In the genomic region with DNA sequence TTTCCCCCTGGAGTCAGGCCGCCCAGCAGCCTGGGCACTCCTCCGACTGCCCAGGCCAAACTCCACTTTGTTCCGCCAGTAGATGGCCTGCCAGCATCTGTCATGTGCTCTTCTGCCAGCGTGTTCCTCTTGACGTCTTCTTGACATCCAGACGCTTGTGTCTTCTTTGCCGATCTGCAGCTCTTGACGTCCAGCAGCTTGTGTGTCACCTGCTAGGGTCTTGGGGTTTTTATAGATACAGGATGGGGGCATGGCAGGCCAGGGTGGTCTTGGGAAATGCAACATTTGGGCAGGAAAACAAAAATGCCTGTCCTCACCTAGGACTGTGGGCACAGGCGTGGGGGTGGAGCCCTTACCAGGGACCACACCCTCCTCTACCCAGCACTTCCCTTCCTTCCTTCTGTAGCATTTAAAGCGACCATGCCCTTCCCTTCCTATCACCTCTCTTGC, we compare ENCODE assay signal across 9 cellular contexts.
DNase-seq lines count a peak whose midpoint lies in the region; ATAC-seq and TF ChIP-seq lines count a peak whose summit lies in the region.
"Had no signal": no experiment of that assay in that cellular context is flagged by ENCODE, and none has a peak within 500 bp of the region (broad histone marks: within the 10 kb centered on the region; RNA-seq: fewer than 3 reads in every experiment).

No MANE protein-coding gene starts in this region.

- no peak overlapping the region for H3K4me3 ChIP-seq in CD8-positive, alpha-beta memory T cell (ENCODE audit: low read length)

- H3K27me3 Mint-ChIP-seq in CD8-positive, alpha-beta memory T cell: peaks cover 0 to 2% of the 10 kb centered on the region in 2 donors
- H3K27me3 Mint-ChIP-seq in naive B cell: peaks cover 0 to 7% (median 0%) of the 10 kb centered on the region in 3 donors

- peaks cover 12 to 16% (median 14%) of the 10 kb centered on the region in 3 donors for H3K4me1 Mint-ChIP-seq in CD8-positive, alpha-beta memory T cell
- peaks cover 8 to 12% (median 10%) of the 10 kb centered on the region in 3 donors for H3K4me1 Mint-ChIP-seq in naive B cell

- no peaks in the 10 kb centered on the region for H3K36me3 ChIP-seq in CD8-positive, alpha-beta memory T cell (ENCODE audit: insufficient read depth, low read length)

- H3K4me1 ChIP-seq in CD8-positive, alpha-beta memory T cell (ENCODE audit: insufficient read depth, low read length): peaks cover 11% of the 10 kb centered on the region

- no peaks in the 10 kb centered on the region for H3K9me3 Mint-ChIP-seq in CD8-positive, alpha-beta memory T cell
- H3K9me3 Mint-ChIP-seq in naive B cell: no peaks in the 10 kb centered on the region

- no peak for TF ChIP-seq CTCF in GM10248 (IDR thresholded peaks at IDR 0.05; ENCODE audit: control extremely low read depth, extremely low read depth, low read depth, missing control alignments)

- POLR2A ChIA-PET in CD8-positive, alpha-beta memory T cell (lab: Charles Lee): no interaction called here
- POLR2A ChIA-PET in GM10248 (lab: Yijun Ruan, JAX): no interaction called here

- no peak overlapping the region for H3K27ac ChIP-seq in CD8-positive, alpha-beta memory T cell (ENCODE audit: low read depth, low read length)
- H3K27ac ChIP-seq in caudate nucleus (ENCODE audit: low read depth, low read length): no peak overlapping the region

- H3K27ac Mint-ChIP-seq in CD8-positive, alpha-beta memory T cell: peak overlapping the region in 3 of 8 donors; percentile 70 to 94 (median 85)
- H3K27ac Mint-ChIP-seq in naive B cell: peak overlapping the region in 2 of 6 donors; percentile 10 to 48

- no peaks in the 10 kb centered on the region for H3K36me3 Mint-ChIP-seq in CD8-positive, alpha-beta memory T cell
- H3K36me3 Mint-ChIP-seq in naive B cell: no peaks in the 10 kb centered on the region

- no peaks in the 10 kb centered on the region for H3K27me3 ChIP-seq in CD8-positive, alpha-beta memory T cell (ENCODE audit: insufficient read depth, low read length, poor library complexity, severe bottlenecking)

- H3K4me3 Mint-ChIP-seq in CD8-positive, alpha-beta memory T cell: peak overlapping the region in 5 of 7 donors; percentile 27 to 65 (median 51)
- peak overlapping the region in 2 of 8 donors; percentile 7 to 45 for H3K4me3 Mint-ChIP-seq in naive B cell

- ATAC-seq in naive B cell (ENCODE audit: low read depth in 2 of 2): peak in 1 of 2 donors; percentile 37
- ATAC-seq in HG03460 (IDR thresholded peaks at IDR 0.05; ENCODE audit: unreplicated experiment): no peak
- ATAC-seq in GM21825 (IDR thresholded peaks at IDR 0.05; ENCODE audit: unreplicated experiment): no peak

- no peak for DNase-seq in CD8-positive, alpha-beta memory T cell
- DNase-seq in NCI-H460 (ENCODE audit: extremely low read depth, low read depth) (peak; percentile 20), caudate nucleus (lab: John Stamatoyannopoulos, UW) (peak in 49 of 61 donors; percentile 3 to 63 (median 36)), naive B cell (peak; percentile 4), GM10248 (ENCODE audit: extremely low spot score) (no peak)
- DNase-seq in stimulated activated CD4-positive, alpha-beta T cell treated with anti-CD3 and anti-CD28 coated beads, Interleukin-4, amount 100 ng/mL, for 1 hour: no peak
- DNase-seq: DMS153 had no signal

- CTCF ChIA-PET in CD8-positive, alpha-beta memory T cell (lab: Charles Lee): no interaction called here
- CTCF ChIA-PET in GM10248 (lab: Yijun Ruan, JAX): interaction anchor here (3.6 kb wide), 1 partner anchor 12 kb away, joined by 10 read pairs; no protein-coding TSS in a partner anchor

- no peaks in the 10 kb centered on the region for H3K9me3 ChIP-seq in CD8-positive, alpha-beta memory T cell (ENCODE audit: low read length)

Comparison
In these comparisons a context has a peak if more than half of its experiments do, and no peak if none do; other contexts are left out.
1. DNase-seq: peak in NCI-H460 (single experiment), caudate nucleus (49 of 61) and naive B cell (single experiment); none in CD8-positive, alpha-beta memory T cell (0 of 5), stimulated activated CD4-positive, alpha-beta T cell treated with anti-CD3 and anti-CD28 coated beads, Interleukin-4, amount 100 ng/mL, for 1 hour (single experiment) and GM10248 (single experiment).